ENCODE assay signal across 24 cellular contexts in genomic region chr7:30917216-30917893, GRCh38. TPM values are rescaled to one million over a fixed set of nuclear protein-coding genes. Genes with fewer than 3 reads are reported as not detected.
DNase-seq lines count a peak whose midpoint lies in the region; ATAC-seq and TF ChIP-seq lines count a peak whose summit lies in the region.
"Had no signal": no experiment of that assay in that cellular context is flagged by ENCODE, and none has a peak within 500 bp of the region (broad histone marks: within the 10 kb centered on the region; RNA-seq: fewer than 3 reads in every experiment).

No MANE protein-coding gene starts in this region.

- H3K27ac ChIP-seq in coronary artery: peak overlapping the region; percentile 86 to 97
- no peak overlapping the region for H3K27ac ChIP-seq in neural progenitor cell
- peak overlapping the region in 3 of 4 donors; percentile 38 to 89 (median 88) for H3K27ac ChIP-seq in upper lobe of left lung
- H3K27ac ChIP-seq: BLaER1 treated with 17β-estradiol and CSF1 and Interleukin-3, amounts not matched to agents 10 nM and 100 nM; brain microvascular endothelial cell had no signal

- H3K4me3 Mint-ChIP-seq in neural progenitor cell: no peak overlapping the region
- H3K4me3 Mint-ChIP-seq: activated CD8-positive, alpha-beta T cell treated with anti-CD3 and anti-CD28 coated beads for 36 hours; endodermal cell; natural killer cell treated with Interleukin-12 subunit alpha and Interleukin-12 subunit beta and Interleukin-15 and Interleukin-18, amount 100 ng/mL, for 72 hours; T-helper 1 cell treated with Interleukin-12 subunit alpha and Interleukin-12 subunit beta and Interleukin-4 antibody, amounts not matched to agents 30 μg/mL and 1 μg/mL, for 36 hours had no signal

- ATAC-seq in left ventricle myocardium superior: no peak
- no peak for ATAC-seq in upper lobe of left lung (ENCODE audit: low FRiP score in 2 of 2)
- ATAC-seq: activated CD8-positive, alpha-beta T cell treated with anti-CD3 and anti-CD28 coated beads for 36 hours; natural killer cell treated with Interleukin-12 subunit alpha and Interleukin-12 subunit beta and Interleukin-15 and Interleukin-18, amount 100 ng/mL, for 72 hours had no signal

- TF ChIP-seq CTCF in coronary artery (IDR thresholded peaks at IDR 0.05) (no peak), neural progenitor cell (IDR thresholded peaks at IDR 0.05) (no peak), upper lobe of left lung (IDR thresholded peaks at IDR 0.05) (no peak), foreskin fibroblast (IDR thresholded peaks at IDR 0.05; ENCODE audit: low read depth, low read length) (no peak), GM10266 (IDR thresholded peaks at IDR 0.05; ENCODE audit: control insufficient read depth, insufficient read depth, low read depth, missing control alignments) (no peak)

- WGBS in upper lobe of left lung, 2 donors: 69 to 75% methylated on average over 4 of the region's 4 CpGs

- no peak overlapping the region for H3K9ac ChIP-seq in neural progenitor cell
- H3K9ac ChIP-seq: BLaER1 treated with 17β-estradiol and CSF1 and Interleukin-3, amounts not matched to agents 10 nM and 100 nM had no signal

- H3F3A ChIP-seq in neural progenitor cell (ENCODE audit: low read depth): no peaks in the 10 kb centered on the region

- H3K27me3 Mint-ChIP-seq in neural progenitor cell (ENCODE audit: insufficient read depth, low read depth): peaks cover 11% of the 10 kb centered on the region
- H3K27me3 Mint-ChIP-seq: activated CD8-positive, alpha-beta T cell treated with anti-CD3 and anti-CD28 coated beads for 36 hours; natural killer cell treated with Interleukin-12 subunit alpha and Interleukin-12 subunit beta and Interleukin-15 and Interleukin-18, amount 100 ng/mL, for 72 hours had no signal

- no peaks in the 10 kb centered on the region for H3K79me2 ChIP-seq in neural progenitor cell (ENCODE audit: low read depth)

- no peak for TF ChIP-seq POLR2A in upper lobe of left lung (IDR thresholded peaks at IDR 0.05)

- no peak overlapping the region for H3K4me2 ChIP-seq in neural progenitor cell

- peaks cover 24% of the 10 kb centered on the region for H3K4me1 ChIP-seq in neural progenitor cell
- peaks cover 57 to 78% (median 59%) of the 10 kb centered on the region in 4 donors for H3K4me1 ChIP-seq in upper lobe of left lung

- DNase-seq in coronary artery (ENCODE audit: low spot score): no peak
- peak; percentile 8 for DNase-seq in left ventricle myocardium superior
- DNase-seq in neural progenitor cell (ENCODE audit: low spot score): no peak
- DNase-seq in upper lobe of left lung: no peak
- DNase-seq in foreskin fibroblast: no peak
- DNase-seq in amygdala (lab: John Stamatoyannopoulos, UW): no peak
- DNase-seq in ecto neural progenitor cell (ENCODE audit: low spot score): no peak
- no peak for DNase-seq in GM10266 (ENCODE audit: extremely low spot score)
- DNase-seq: activated CD4-positive, CD25-positive, alpha-beta regulatory T cell treated with anti-CD3 and anti-CD28 coated beads, Interleukin-2, amount 50 U/mL, for 72 hours; activated CD8-positive, alpha-beta T cell treated with anti-CD3 and anti-CD28 coated beads for 36 hours; activated gamma-delta T cell; activated T-cell treated with anti-CD3 and anti-CD28 coated beads for 4 hours; brain microvascular endothelial cell; COR-L47; DMS79 treated with DMSO at 0.1 percent for 48 hours; midbrain; NCI-H1694; NCI-H524 had no signal

- intact Hi-C loops in left ventricle myocardium superior (cut with micrococcal nuclease): no loop called here

- H4K20me1 ChIP-seq in neural progenitor cell (ENCODE audit: low read depth): no peaks in the 10 kb centered on the region

- H3K36me3 Mint-ChIP-seq in neural progenitor cell: no peaks in the 10 kb centered on the region
- H3K36me3 Mint-ChIP-seq: natural killer cell treated with Interleukin-12 subunit alpha and Interleukin-12 subunit beta and Interleukin-15 and Interleukin-18, amount 100 ng/mL, for 72 hours had no signal

- H3K9me3 Mint-ChIP-seq in neural progenitor cell: no peaks in the 10 kb centered on the region
- H3K9me3 Mint-ChIP-seq: activated CD8-positive, alpha-beta T cell treated with anti-CD3 and anti-CD28 coated beads for 36 hours; endodermal cell; natural killer cell treated with Interleukin-12 subunit alpha and Interleukin-12 subunit beta and Interleukin-15 and Interleukin-18, amount 100 ng/mL, for 72 hours; T-helper 1 cell treated with Interleukin-12 subunit alpha and Interleukin-12 subunit beta and Interleukin-4 antibody, amounts not matched to agents 30 μg/mL and 1 μg/mL, for 36 hours had no signal

- H2AFZ ChIP-seq in neural progenitor cell (replicated peaks): peak overlapping the region; percentile 54

- H3K4me3 ChIP-seq in coronary artery (peak overlapping the region; percentile 79), neural progenitor cell (no peak overlapping the region), upper lobe of left lung (peak overlapping the region in 2 of 4 donors; percentile 68 to 70), foreskin fibroblast (ENCODE audit: low read depth in 1 of 2, low read length in 2 of 2) (no peak overlapping the region)
- H3K4me3 ChIP-seq: BLaER1 treated with 17β-estradiol and CSF1 and Interleukin-3, amounts not matched to agents 10 nM and 100 nM had no signal

- peaks cover 21% of the 10 kb centered on the region for H3K4me1 Mint-ChIP-seq in neural progenitor cell

- no peaks in the 10 kb centered on the region for H3K27me3 ChIP-seq in neural progenitor cell
- no peaks in the 10 kb centered on the region for H3K27me3 ChIP-seq in upper lobe of left lung
- H3K27me3 ChIP-seq: brain microvascular endothelial cell had no signal

- H3K27ac Mint-ChIP-seq in neural progenitor cell: peak overlapping the region; percentile 69
- H3K27ac Mint-ChIP-seq: activated CD8-positive, alpha-beta T cell treated with anti-CD3 and anti-CD28 coated beads for 36 hours; endodermal cell; natural killer cell treated with Interleukin-12 subunit alpha and Interleukin-12 subunit beta and Interleukin-15 and Interleukin-18, amount 100 ng/mL, for 72 hours; T-helper 1 cell treated with Interleukin-12 subunit alpha and Interleukin-12 subunit beta and Interleukin-4 antibody, amounts not matched to agents 30 μg/mL and 1 μg/mL, for 36 hours had no signal

- H3K9me3 ChIP-seq in neural progenitor cell (ENCODE audit: low read depth) (no peaks in the 10 kb centered on the region), upper lobe of left lung (no peaks in the 10 kb centered on the region)
- H3K9me3 ChIP-seq: BLaER1 treated with 17β-estradiol and CSF1 and Interleukin-3, amounts not matched to agents 10 nM and 100 nM had no signal

- H3K36me3 ChIP-seq in neural progenitor cell (no peaks in the 10 kb centered on the region), upper lobe of left lung (peaks cover 4 to 40% (median 15%) of the 10 kb centered on the region in 4 donors)
- H3K36me3 ChIP-seq: BLaER1 treated with 17β-estradiol and CSF1 and Interleukin-3, amounts not matched to agents 10 nM and 100 nM; brain microvascular endothelial cell had no signal

- TF ChIP-seq EP300 in upper lobe of left lung (IDR thresholded peaks at IDR 0.05): no peak

RNA-seq across cellular contexts. Expression of gene AQP1, which starts 5.7 kb away (rescaled TPM):
- total RNA-seq in left ventricle myocardium superior (323 TPM), neural progenitor cell (ENCODE audit: low replicate concordance) (0.87 TPM in 1 of 2 replicates, not detected in the other), upper lobe of left lung (1,000 to 10,000 TPM in 1 of 6 donors, 100 to 1,000 TPM in 5; 113 to 1,228 (median 802) TPM)

RNA-seq across cellular contexts. Expression of gene GHRHR, which starts 46.4 kb away (rescaled TPM):
- total RNA-seq in left ventricle myocardium superior (not detected), neural progenitor cell (ENCODE audit: low replicate concordance) (not detected in 2 replicates), upper lobe of left lung (1 to 10 TPM in 2 of 6 donors, under 1 TPM in 2, not detected in 2; 0.67 to 3.1 (median 1.1) TPM)
- total RNA-seq: activated CD8-positive, alpha-beta T cell treated with anti-CD3 and anti-CD28 coated beads for 36 hours; endodermal cell; fibroblast of lung; LHCN-M2; natural killer cell treated with Interleukin-12 subunit alpha and Interleukin-12 subunit beta and Interleukin-15 and Interleukin-18, amount 100 ng/mL, for 72 hours had no signal

Comparison
In these comparisons a context has a peak if more than half of its experiments do, and no peak if none do; other contexts are left out.
1. RNA of gene AQP1, which starts 5.7 kb away (total RNA-seq): 113 to 1,228 TPM in upper lobe of left lung and 323 TPM in left ventricle myocardium superior (single experiment); 0.87 TPM in neural progenitor cell; every median in the first group is over 10 times any median in the second.